Comparison of ENCODE assay signal across 19 cellular contexts in genomic region chr2:216501854-216502253, GRCh38. TPM values are rescaled to one million over a fixed set of nuclear protein-coding genes. Genes with fewer than 3 reads are reported as not detected.
A peak's percentile ranks its signal among the peaks of the same experiment; 100 is the strongest.
DNase-seq lines count a peak whose midpoint lies in the region; ATAC-seq, FAIRE-seq and TF ChIP-seq lines count a peak whose summit lies in the region.
"Had no signal": no experiment of that assay in that cellular context is flagged by ENCODE, and none has a peak within 500 bp of the region (broad histone marks: within the 10 kb centered on the region; RNA-seq: fewer than 3 reads in every experiment).

No MANE protein-coding gene starts in this region.

- H3K4me2 ChIP-seq in Loucy (ENCODE audit: low read depth, low read length, poor library complexity, severe bottlenecking) = peak overlapping the region; percentile 96
- H3K4me2 ChIP-seq in GM12878 (ENCODE audit: control insufficient read depth, insufficient read depth) = peak overlapping the region; percentile 61
- peak overlapping the region; percentile 91 for H3K4me2 ChIP-seq in skeletal muscle satellite cell (ENCODE audit: low read length)

- TF ChIP-seq RAD21 in GM12878 (IDR thresholded peaks at IDR 0.05; ENCODE audit: insufficient read depth, low read depth, low read length) = no peak

- peaks cover 12% of the 10 kb centered on the region for H3K27me3 ChIP-seq in Loucy (ENCODE audit: insufficient read depth, low read length, poor library complexity, severe bottlenecking)
- no peaks in the 10 kb centered on the region for H3K27me3 ChIP-seq in GM12878 (replicated peaks in 1 of 2; ENCODE audit: control insufficient read depth in 2 of 2, insufficient read depth in 2 of 2, low read length in 1 of 2)
- no peaks in the 10 kb centered on the region for H3K27me3 ChIP-seq in skeletal muscle satellite cell (ENCODE audit: control insufficient read depth, insufficient read depth, low read length)
- H3K27me3 ChIP-seq in adrenal gland = no peaks in the 10 kb centered on the region
- no peaks in the 10 kb centered on the region for H3K27me3 ChIP-seq in foreskin keratinocyte
- H3K27me3 ChIP-seq: ascending aorta had no signal

- CTCF ChIA-PET in GM12878 (lab: Yijun Ruan, JAX) = no interaction called here

- TF ChIP-seq CTCF in Loucy (conservative IDR thresholded peaks at IDR 0.05; ENCODE audit: low read length) (no peak), GM12878 (IDR thresholded peaks at IDR 0.05 in 2 of 3, conservative IDR thresholded peaks at IDR 0.05 in 1 of 3; ENCODE audit: control insufficient read depth in 2 of 3, extremely low read depth in 1 of 3, insufficient read depth in 1 of 3, low read depth in 3 of 3, low read length in 3 of 3) (no peak), adrenal gland (IDR thresholded peaks at IDR 0.05) (no peak), foreskin keratinocyte (conservative IDR thresholded peaks at IDR 0.05) (no peak)

- no peak for TF ChIP-seq EP300 in GM12878 (IDR thresholded peaks at IDR 0.05; ENCODE audit: borderline replicate concordance in 1 of 2, control insufficient read depth in 1 of 2, low read depth in 2 of 2, low read length in 2 of 2)

- H3K4me3 Mint-ChIP-seq in activated T-cell treated with anti-CD3 and anti-CD28 coated beads, Interleukin-2, amount 50 U/mL, for 24 hours = peak overlapping the region; percentile 91
- H3K4me3 Mint-ChIP-seq: memory B cell had no signal

- 93% methylated on average over 8 of the region's 8 CpGs for WGBS in GM12878 (ENCODE audit: insufficient coverage, insufficient replicate concordance, low lambda C conversion rate, missing lambda C conversion rate)
- WGBS in adrenal gland, 4 donors = 88 to 91% (median 90%) methylated on average over 8 of the region's 8 CpGs

- no peaks in the 10 kb centered on the region for H3K27me3 Mint-ChIP-seq in activated T-cell treated with anti-CD3 and anti-CD28 coated beads, Interleukin-2, amount 50 U/mL, for 24 hours
- H3K27me3 Mint-ChIP-seq: activated B cell treated with CpG ODN at 0.5 μM for 24 hours, memory B cell had no signal

- ATAC-seq in GM12878 (no peak), foreskin keratinocyte (no peak)
- ATAC-seq: sciatic nerve had no signal

- intact Hi-C loops in GM12878 (cut with micrococcal nuclease; ENCODE audit: unreplicated experiment) = loop anchor here (10.0 kb wide), 1 partner anchor 387 kb away; no protein-coding TSS in a partner anchor
- intact Hi-C loops in adrenal gland (cut with DNase I) = no loop called here

- SMC1A ChIA-PET in GM12878 (lab: Charles Lee; ENCODE audit: uncharacterized antibody, unreplicated experiment) = no interaction called here

- H3K9me3 Mint-ChIP-seq in activated T-cell treated with anti-CD3 and anti-CD28 coated beads, Interleukin-2, amount 50 U/mL, for 24 hours = peaks cover 2% of the 10 kb centered on the region
- H3K9me3 Mint-ChIP-seq: activated B cell treated with CpG ODN at 0.5 μM for 24 hours, memory B cell had no signal

- RAD21 ChIA-PET in GM12878 (lab: Charles Lee; ENCODE audit: unreplicated experiment) = no interaction called here

- H2AFZ ChIP-seq in Loucy (ENCODE audit: low read length) = no peak overlapping the region
- H2AFZ ChIP-seq in GM12878 (ENCODE audit: control insufficient read depth, low read depth, low read length) = no peak overlapping the region

- 0 out of 2 replicates have a peak, but pooled peaks have one; percentile 17 for TF ChIP-seq POLR2A in GM12878 (IDR thresholded peaks at IDR 0.05; ENCODE audit: low read depth, low read length)
- no peak for TF ChIP-seq POLR2A in adrenal gland (IDR thresholded peaks at IDR 0.05)

- no peak for FAIRE-seq in GM12878 (lab: Jason Lieb, UNC)

- no peaks in the 10 kb centered on the region for H3K9me2 ChIP-seq in Loucy (replicated peaks; ENCODE audit: low read depth, low read length)

- no TSS peak for BruUV-seq in GM12878 (replicated peaks; lab: Mats Ljungman, UMichigan)

- POLR2A ChIA-PET in GM12878 (lab: Charles Lee) = no interaction called here

- H3K79me2 ChIP-seq in Loucy (ENCODE audit: insufficient read depth, low read length) (peaks cover 86% of the 10 kb centered on the region), GM12878 (ENCODE audit: control insufficient read depth, insufficient read depth, low read length) (peaks cover 60% of the 10 kb centered on the region)

- H3K36me3 ChIP-seq in Loucy (ENCODE audit: insufficient read depth, low read length) (peaks cover 58% of the 10 kb centered on the region), GM12878 (ENCODE audit: control insufficient read depth in 2 of 2, insufficient read depth in 2 of 2, low read length in 1 of 2) (peaks cover 10 to 51% of the 10 kb centered on the region in 2 experiments), skeletal muscle satellite cell (ENCODE audit: insufficient read depth, low read length) (peaks cover 77% of the 10 kb centered on the region), adrenal gland (replicated peaks in 1 of 2) (peaks cover 0 to 56% of the 10 kb centered on the region in 2 donors)

- peak; percentile 35 for DNase-seq in activated T-cell treated with anti-CD3 and anti-CD28 coated beads, Interleukin-2, amount 50 U/mL, for 24 hours
- DNase-seq in activated T-cell treated with anti-CD3 and anti-CD28 coated beads for 4 hours (no peak), GM12878 (ENCODE audit: low read depth, low spot score) (no peak), adrenal gland (no peak), foreskin keratinocyte (no peak), KG1 (lab: John Stamatoyannopoulos, UW) (no peak)
- DNase-seq: activated B cell treated with CpG ODN at 0.5 μM for 24 hours; erythroblast; glutamatergic neuron; NCI-H1048; NCI-H774; nucleus accumbens; stimulated activated CD4-positive, alpha-beta T cell treated with anti-CD3 and anti-CD28 coated beads, Interleukin-4, amount 100 ng/mL, for 1 hour; T-helper 1 cell had no signal

- H3K4me3 ChIP-seq in Loucy (ENCODE audit: low read length, poor library complexity, severe bottlenecking) = peak overlapping the region; percentile 90
- H3K4me3 ChIP-seq in GM12878 = no peak overlapping the region; the same call in 1 of the 2 replicates
- no peak overlapping the region for H3K4me3 ChIP-seq in skeletal muscle satellite cell (ENCODE audit: low read length)
- no peak overlapping the region for H3K4me3 ChIP-seq in adrenal gland
- H3K4me3 ChIP-seq: ascending aorta had no signal

- H3K4me1 ChIP-seq in Loucy (ENCODE audit: insufficient read depth, low read length, poor library complexity, severe bottlenecking) = peaks cover 57% of the 10 kb centered on the region
- H3K4me1 ChIP-seq in GM12878 (ENCODE audit: control insufficient read depth, insufficient read depth, low read length) = peaks cover 7% of the 10 kb centered on the region; the same call in 1 of the 2 replicates
- peaks cover 44% of the 10 kb centered on the region for H3K4me1 ChIP-seq in skeletal muscle satellite cell (ENCODE audit: control insufficient read depth, insufficient read depth, low read length)
- peaks cover 19 to 40% of the 10 kb centered on the region in 2 donors for H3K4me1 ChIP-seq in adrenal gland (replicated peaks in 1 of 2)
- H3K4me1 ChIP-seq in foreskin keratinocyte = peaks cover 17% of the 10 kb centered on the region

- peak overlapping the region; percentile 97 for H3K27ac Mint-ChIP-seq in activated T-cell treated with anti-CD3 and anti-CD28 coated beads, Interleukin-2, amount 50 U/mL, for 24 hours
- H3K27ac Mint-ChIP-seq: activated B cell treated with CpG ODN at 0.5 μM for 24 hours, memory B cell had no signal

- H3K4me1 Mint-ChIP-seq in activated T-cell treated with anti-CD3 and anti-CD28 coated beads, Interleukin-2, amount 50 U/mL, for 24 hours (ENCODE audit: low read depth) = peaks cover 57% of the 10 kb centered on the region

- H4K20me1 ChIP-seq in Loucy (ENCODE audit: insufficient read depth, low read length, poor library complexity, severe bottlenecking) (peaks cover 68% of the 10 kb centered on the region), GM12878 (ENCODE audit: control insufficient read depth, insufficient read depth) (peaks cover 4% of the 10 kb centered on the region; the same call in 1 of the 2 replicates)

- H3K27ac ChIP-seq in GM12878 (ENCODE audit: control insufficient read depth, insufficient read depth) (no peak overlapping the region), adrenal gland (no peak overlapping the region), foreskin keratinocyte (no peak overlapping the region)
- H3K27ac ChIP-seq: ascending aorta had no signal

- H3K9ac ChIP-seq in Loucy (ENCODE audit: low read depth, low read length, poor library complexity, severe bottlenecking) (peak overlapping the region; percentile 15), GM12878 (ENCODE audit: control insufficient read depth, insufficient read depth, low read length) (no peak overlapping the region; the same call in 1 of the 2 replicates), skeletal muscle satellite cell (ENCODE audit: low read depth, low read length) (no peak overlapping the region)

- H3F3A ChIP-seq in Loucy (ENCODE audit: low read depth) = no peaks in the 10 kb centered on the region; the same call in 1 of the 2 replicates

- peaks cover 94% of the 10 kb centered on the region for H3K36me3 Mint-ChIP-seq in activated T-cell treated with anti-CD3 and anti-CD28 coated beads, Interleukin-2, amount 50 U/mL, for 24 hours (ENCODE audit: low read depth)

- in situ Hi-C loops in GM12878 (cut with MboI) = no loop called here

- H3K9me3 ChIP-seq in Loucy (ENCODE audit: insufficient read depth, low read depth, low read length) (no peaks in the 10 kb centered on the region), GM12878 (replicated peaks; ENCODE audit: control insufficient read depth, insufficient read depth, low read length) (no peaks in the 10 kb centered on the region), skeletal muscle satellite cell (replicated peaks; ENCODE audit: low read length) (no peaks in the 10 kb centered on the region), adrenal gland (replicated peaks in 1 of 3) (no peaks in the 10 kb centered on the region)
- H3K9me3 ChIP-seq: ascending aorta had no signal

RNA-seq across cellular contexts. Expression of gene RPL37A, which starts 3.2 kb away (rescaled TPM):
- total RNA-seq in GM12878 (2013; cell fraction: nucleolus; rRNA removed) = 278 and 283 TPM in 2 replicates
- total RNA-seq in GM12878 (2014; rRNA removed) = 5,309 and 5,362 TPM in 2 replicates
- 6,854 and 6,909 TPM in 2 replicates for total RNA-seq in GM12878 (2014; rRNA removed; fragmentation: Illumina TruSeq; extraction: Trizol)
- total RNA-seq in GM12878 (2021) = 4,280 and 4,544 TPM in 2 replicates
- 2,141 TPM for polyA plus RNA-seq in GM12878 (2011; ENCODE audit: low read depth)
- polyA plus RNA-seq in GM12878 (2011; rRNA removed) = 3,166 and 4,373 TPM in 2 replicates
- polyA plus RNA-seq in GM12878 (2011; cell fraction: cytosol; rRNA removed) = 2,379 and 2,532 TPM in 2 replicates
- polyA plus RNA-seq in GM12878 (2011; cell fraction: nucleus; rRNA removed) = 721 and 1,775 TPM in 2 replicates
- polyA plus RNA-seq in GM12878 (2012) = 10,399 and 10,670 TPM in 2 replicates
- 6,507 and 6,854 TPM in 2 replicates for polyA plus RNA-seq in GM12878 (2014; fragmentation: Illumina TruSeq; extraction: Trizol)
- 1,000 to 10,000 TPM; 4,917 to 6,297 TPM for polyA plus RNA-seq in GM12878 (2014; fragmentation: Nextera tagmentation; extraction: Ambion mirVana)
- 5,304 and 6,998 TPM in 2 replicates for polyA plus RNA-seq in GM12878 (2014; rRNA removed)
- polyA plus RNA-seq in GM12878 (2016; fragmentation: Nextera tagmentation; extraction: Ambion mirVana) = 1,000 to 10,000 TPM; 2,847 to 3,044 TPM
- 670 and 1,130 TPM in 2 replicates for polyA minus RNA-seq in GM12878 (2011; rRNA and poly(A)+ RNA removed)
- 813 and 892 TPM in 2 replicates for polyA minus RNA-seq in GM12878 (2011; cell fraction: cytosol; rRNA and poly(A)+ RNA removed)
- 231 and 314 TPM in 2 replicates for polyA minus RNA-seq in GM12878 (2011; cell fraction: nucleus; rRNA and poly(A)+ RNA removed)
- total RNA-seq in skeletal muscle satellite cell (2012; rRNA removed) = 984 and 1,810 TPM in 2 replicates
- total RNA-seq in adrenal gland = 1,000 to 10,000 TPM in 5 of 8 donors, 100 to 1,000 TPM in 3; 673 to 2,999 (median 1,997) TPM
- polyA plus RNA-seq in adrenal gland = 1,000 to 10,000 TPM; 1,765 to 3,364 (median 2,278) TPM
- 3,814 and 4,088 TPM in 2 replicates for total RNA-seq in foreskin keratinocyte
- 5,509 and 5,859 TPM in 2 replicates for polyA plus RNA-seq in foreskin keratinocyte
